8 cellular contexts compared by ENCODE assay signal in the genomic region with DNA sequence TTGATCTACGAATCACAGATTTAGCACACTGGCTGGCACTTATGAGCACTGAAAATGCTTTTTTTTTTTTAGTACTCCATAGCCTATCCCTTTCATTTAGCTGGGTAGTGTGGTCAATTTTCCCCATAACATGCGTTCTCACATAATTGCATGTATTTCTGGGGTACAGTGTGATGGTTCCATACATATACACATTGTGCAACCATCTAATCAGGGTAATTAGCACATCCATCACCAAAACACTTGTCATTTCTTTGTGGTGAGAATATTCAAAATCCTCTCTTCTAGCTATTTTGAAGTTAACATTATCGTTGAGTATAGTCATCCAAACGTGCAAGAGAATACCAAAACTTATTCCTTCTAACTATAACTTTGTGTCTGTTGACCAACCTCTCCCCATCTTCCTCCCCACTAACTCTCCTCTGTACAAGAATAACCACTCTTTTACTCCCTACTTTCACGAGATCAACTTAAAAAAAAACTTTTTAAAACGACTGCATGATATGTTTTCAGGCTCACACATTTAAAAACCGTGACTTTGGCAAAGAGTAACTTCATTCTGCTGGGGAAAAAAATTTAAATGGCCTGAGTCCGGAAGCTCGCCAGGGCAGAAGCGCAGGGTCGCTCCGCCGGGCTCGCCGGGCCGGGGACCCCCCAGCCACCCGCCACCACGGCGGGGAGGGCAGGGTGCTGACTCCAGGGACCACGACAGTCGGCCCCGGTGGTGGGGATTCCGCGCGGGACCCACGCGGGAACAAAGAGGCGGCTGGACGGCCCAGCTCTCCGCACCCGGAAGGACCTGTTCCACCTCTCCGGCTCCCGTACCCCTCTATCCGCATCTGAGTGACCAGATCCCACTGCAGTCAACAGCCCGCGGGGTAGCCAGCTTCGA. TPM values are rescaled to one million over a fixed set of nuclear protein-coding genes. Genes with fewer than 3 reads are reported as not detected.
DNase-seq lines count a peak whose midpoint lies in the region; TF ChIP-seq lines count a peak whose summit lies in the region.

No MANE protein-coding gene starts in this region.

- H3K4me1 ChIP-seq in ES-I3 (ENCODE audit: insufficient read depth, low read length) (peaks cover 6% of the 10 kb centered on the region), neuronal stem cell (ENCODE audit: control insufficient read depth in 2 of 2, insufficient read depth in 1 of 2, low read depth in 1 of 2, low read length in 2 of 2) (peaks cover 0 to 2% of the 10 kb centered on the region in 2 donors)

- peak overlapping the region; percentile 97 for H3K18ac ChIP-seq in neuronal stem cell (ENCODE audit: low read length)

- H3K23ac ChIP-seq in neuronal stem cell (ENCODE audit: low read depth, low read length, poor library complexity) = peak overlapping the region; percentile 98

- H3K14ac ChIP-seq in neuronal stem cell (ENCODE audit: low read length) = peak overlapping the region; percentile 97

- WGBS in neuronal stem cell (ENCODE audit: extremely low coverage in 2 of 2, insufficient read length in 2 of 2, insufficient replicate concordance in 1 of 2), 2 donors = no CpG with 5 or more reads among the region's 37 CpGs

- no peaks in the 10 kb centered on the region for H3K27me3 ChIP-seq in neuronal stem cell (ENCODE audit: control insufficient read depth in 3 of 3, insufficient read depth in 3 of 3, low read depth in 1 of 3, low read length in 3 of 3)

- peak overlapping the region; percentile 92 for H3K4me3 ChIP-seq in HFF-Myc (replicated peaks; ENCODE audit: low read depth, low read length)
- peak overlapping the region; percentile 85 to 92 for H3K4me3 ChIP-seq in neuronal stem cell (ENCODE audit: low read length in 2 of 2)

- no peak overlapping the region for H2BK120ac ChIP-seq in neuronal stem cell (ENCODE audit: low read depth, low read length)

- H2AFZ ChIP-seq in neuronal stem cell (ENCODE audit: low read length) = peak overlapping the region; percentile 98

- no peaks in the 10 kb centered on the region for H3K9me3 ChIP-seq in ES-I3 (ENCODE audit: control insufficient read depth, insufficient read depth, low read length)
- H3K9me3 ChIP-seq in neuronal stem cell (replicated peaks in 1 of 2; ENCODE audit: control insufficient read depth in 2 of 2, insufficient read depth in 1 of 2, low read depth in 1 of 2, low read length in 2 of 2) = no peaks in the 10 kb centered on the region

- H3K4ac ChIP-seq in neuronal stem cell (ENCODE audit: low read length) = peak overlapping the region; percentile 60

- peak overlapping the region; percentile 85 for H2BK5ac ChIP-seq in neuronal stem cell (ENCODE audit: low read length)

- CTCF ChIA-PET in RWPE1 (lab: Yijun Ruan, JAX) = interaction anchor here (0.5 to 1.3 kb wide), 5 partner anchors 23 to 857 kb away, joined by 3 to 7 read pairs (median 4); no protein-coding TSS in a partner anchor

- peak overlapping the region; percentile 50 for H3K4me2 ChIP-seq in neuronal stem cell (ENCODE audit: insufficient read depth, low read length, poor library complexity, severe bottlenecking)

- POLR2A ChIA-PET in RWPE1 (lab: Yijun Ruan, JAX; ENCODE audit: low non-redundant PET) = interaction anchor here (0.5 to 1.1 kb wide), 4 partner anchors 12 to 113 kb away, joined by 3 to 5 read pairs (median 3); no protein-coding TSS in a partner anchor

- peak overlapping the region; percentile 91 for H2AK5ac ChIP-seq in neuronal stem cell (ENCODE audit: low read depth, low read length)

- H3K36me3 ChIP-seq in ES-I3 (ENCODE audit: insufficient read depth, low read length) = no peaks in the 10 kb centered on the region
- peaks cover 0 to 3% of the 10 kb centered on the region in 2 donors for H3K36me3 ChIP-seq in neuronal stem cell (replicated peaks in 1 of 2; ENCODE audit: control insufficient read depth in 2 of 2, insufficient read depth in 2 of 2, low read length in 2 of 2)

- H2BK12ac ChIP-seq in neuronal stem cell (ENCODE audit: low read length) = no peak overlapping the region

- no peak overlapping the region for H2BK15ac ChIP-seq in neuronal stem cell (ENCODE audit: low read length)

- H3K79me1 ChIP-seq in neuronal stem cell (ENCODE audit: low read depth, low read length) = peaks cover 8% of the 10 kb centered on the region

- no peak for TF ChIP-seq CTCF in HFF-Myc (IDR thresholded peaks at IDR 0.05; ENCODE audit: low read depth, low read length, missing control alignments)
- TF ChIP-seq CTCF in RWPE1 (conservative IDR thresholded peaks at IDR 0.05; ENCODE audit: low read depth) = no peak

- H3K27ac ChIP-seq in RWPE1 = peak overlapping the region; percentile 87
- H3K27ac ChIP-seq in epithelial cell of prostate = peak overlapping the region; percentile 84
- H3K27ac ChIP-seq in neuronal stem cell (replicated peaks; ENCODE audit: low read length) = peak overlapping the region; percentile 54

- H4K91ac ChIP-seq in neuronal stem cell (ENCODE audit: low read depth, low read length, poor library complexity) = no peak overlapping the region

- no peak overlapping the region for H4K8ac ChIP-seq in neuronal stem cell (ENCODE audit: low read depth, low read length)

- DNase-seq in HFF-Myc (ENCODE audit: extremely low read depth, low read depth) (no peak), RWPE1 (ENCODE audit: low spot score) (no peak), epithelial cell of prostate (ENCODE audit: low read depth, low spot score) (no peak), neuronal stem cell (ENCODE audit: low spot score) (no peak), mucosa of gallbladder (ENCODE audit: low spot score) (no peak), globus pallidus (ENCODE audit: low spot score) (no peak)
- no peak for DNase-seq in stimulated activated CD4-positive, alpha-beta T cell treated with anti-CD3 and anti-CD28 coated beads, Interleukin-2, amount 100 ng/mL, for 48 hours

- H3K9ac ChIP-seq in ES-I3 (ENCODE audit: low read depth, low read length) = peak overlapping the region; percentile 99
- peak overlapping the region; percentile 86 for H3K9ac ChIP-seq in neuronal stem cell (ENCODE audit: low read depth, low read length, poor library complexity)

RNA-seq across cellular contexts. Expression of a gene that starts 0.9 kb away (rescaled TPM):
- 70.1 TPM for polyA plus RNA-seq in neuronal stem cell (2013, experiment 1 of 2)
- polyA plus RNA-seq in neuronal stem cell (2013, experiment 2 of 2) = 68.4 TPM
- total RNA-seq in mucosa of gallbladder = 65.8 TPM

RNA-seq across cellular contexts. Expression of a gene that starts 58.4 kb away (rescaled TPM):
- not detected for polyA plus RNA-seq in neuronal stem cell (2013, experiment 1 of 2)
- polyA plus RNA-seq in neuronal stem cell (2013, experiment 2 of 2) = not detected
- total RNA-seq in mucosa of gallbladder = 0.37 TPM
